In the genomic region with DNA sequence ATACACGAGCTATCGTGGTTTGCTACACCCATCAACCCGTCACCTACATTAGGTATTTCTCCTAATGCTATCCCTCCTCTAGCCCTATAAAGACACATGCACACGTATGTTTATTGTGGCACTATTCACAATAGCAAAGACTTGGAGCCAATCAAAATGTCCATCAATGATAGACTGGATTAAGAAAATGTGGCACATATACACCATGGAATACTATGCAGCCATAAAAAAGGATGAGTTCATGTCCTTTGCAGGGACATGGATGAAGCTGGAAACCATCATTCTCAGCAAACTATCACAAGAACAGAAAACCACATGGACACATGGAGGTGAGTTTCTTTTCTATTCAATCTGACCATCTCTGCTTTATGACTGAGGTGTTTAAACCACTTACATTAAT, we compare ENCODE assay signal across 4 cellular contexts. TPM values are rescaled to one million over a fixed set of nuclear protein-coding genes. Genes with fewer than 3 reads are reported as not detected.
"Had no signal": no experiment of that assay in that cellular context is flagged by ENCODE, and none has a peak within 500 bp of the region (broad histone marks: within the 10 kb centered on the region; RNA-seq: fewer than 3 reads in every experiment).

No MANE protein-coding gene starts in this region.

RNA-seq across cellular contexts. Expression of gene BEX2, which starts 5.1 kb away (rescaled TPM):
- total RNA-seq: GM23248, HFFc6 had no signal
- polyA plus RNA-seq: GM23248 had no signal

RNA-seq across cellular contexts. Expression of gene TCEAL5, which starts 29.1 kb away (rescaled TPM):
- total RNA-seq: GM23248, H4, H9, HFFc6 had no signal
- polyA plus RNA-seq: GM23248 had no signal
